In the genomic region with DNA sequence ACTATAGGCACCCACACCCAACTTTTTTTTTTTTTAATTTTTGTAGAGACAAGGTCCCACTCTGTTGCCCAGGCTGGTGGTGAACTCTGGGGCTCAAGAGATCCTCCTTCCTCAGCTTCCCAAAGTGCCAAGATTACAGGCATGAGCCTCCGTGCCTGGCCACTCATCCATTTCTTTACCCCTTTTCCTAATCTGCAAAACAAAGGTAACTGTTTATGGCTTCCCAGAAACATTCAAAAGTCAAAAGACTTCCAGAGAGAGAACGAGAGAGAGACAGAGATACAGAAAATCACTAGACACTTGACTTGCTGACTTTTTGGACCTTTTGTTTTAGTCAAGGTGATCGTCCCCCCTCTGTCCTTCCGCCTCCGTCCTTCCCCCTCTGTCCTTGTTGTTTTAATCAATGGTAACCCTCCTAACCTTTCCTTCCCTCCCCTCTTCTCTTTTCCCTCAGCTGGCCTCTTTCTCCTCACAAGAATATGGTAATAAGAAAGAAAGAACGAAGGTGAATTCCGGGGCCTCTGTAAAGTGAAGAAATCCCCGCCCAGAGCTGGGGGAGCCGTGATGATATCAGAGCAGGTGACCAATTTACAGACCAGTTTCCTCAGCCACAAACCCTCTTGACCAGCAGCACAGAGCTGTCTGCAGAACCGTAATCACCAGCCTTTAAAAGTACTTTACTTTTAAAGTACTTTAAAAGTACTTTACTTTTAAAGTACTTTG, we compare ENCODE assay signal across 10 cellular contexts. TPM values are rescaled to one million over a fixed set of nuclear protein-coding genes. Genes with fewer than 3 reads are reported as not detected.
DNase-seq lines count a peak whose midpoint lies in the region; ATAC-seq and TF ChIP-seq lines count a peak whose summit lies in the region.
"Had no signal": no experiment of that assay in that cellular context is flagged by ENCODE, and none has a peak within 500 bp of the region (broad histone marks: within the 10 kb centered on the region; RNA-seq: fewer than 3 reads in every experiment).

No MANE protein-coding gene starts in this region.

- POLR2A ChIA-PET in A673 (lab: Charles Lee; ENCODE audit: low non-redundant PET): no interaction called here

- peak overlapping the region; percentile 57 for H3K9ac ChIP-seq in NT2/D1 (ENCODE audit: insufficient read length, low read depth)

- H3K9me3 ChIP-seq in NT2/D1 (ENCODE audit: insufficient read depth, low read length) (peaks cover 5% of the 10 kb centered on the region; the same call in 1 of the 2 replicates), A673 (ENCODE audit: low read depth, low read length, poor library complexity, severe bottlenecking) (no peaks in the 10 kb centered on the region)

- intact Hi-C loops in A673 (cut with micrococcal nuclease; ENCODE audit: unreplicated experiment): no loop called here

- TF ChIP-seq CTCF in A673 (conservative IDR thresholded peaks at IDR 0.05; ENCODE audit: low read depth, low read length): no peak

- BruUV-seq in A673 (replicated peaks; lab: Mats Ljungman, UMichigan): no TSS peak

- H3K27me3 ChIP-seq in NT2/D1 (ENCODE audit: insufficient read depth, insufficient read length) (no peaks in the 10 kb centered on the region), A673 (replicated peaks; ENCODE audit: insufficient read depth, low read depth, low read length, poor library complexity) (peaks cover 15% of the 10 kb centered on the region)

- H3K27ac ChIP-seq in A673 (ENCODE audit: low read depth, low read length, poor library complexity, severe bottlenecking): no peak overlapping the region

- DNase-seq in DMS79 treated with DMSO at 0.1 percent for 48 hours (lab: John Stamatoyannopoulos, UW) (peak; percentile 51), NT2/D1 (ENCODE audit: low read depth, low spot score) (no peak), kidney tubule cell (ENCODE audit: low spot score) (peak; percentile 65), AML-193 (lab: John Stamatoyannopoulos, UW) (no peak), A673 (ENCODE audit: low spot score) (no peak), AG08396 (ENCODE audit: low spot score) (no peak), T1000 (lab: John Stamatoyannopoulos, UW) (no peak)

- peak; percentile 32 for ATAC-seq in GM21390 (IDR thresholded peaks at IDR 0.05; ENCODE audit: unreplicated experiment)

- H3K36me3 ChIP-seq in NT2/D1 (ENCODE audit: insufficient read depth, insufficient read length, low read length) (no peaks in the 10 kb centered on the region), A673 (ENCODE audit: insufficient read depth, low read length, poor library complexity, severe bottlenecking) (no peaks in the 10 kb centered on the region)

- CTCF ChIA-PET in A673 (lab: Charles Lee): no interaction called here

- H3K4me3 ChIP-seq in NT2/D1 (ENCODE audit: insufficient read length, low read depth) (peak overlapping the region; percentile 8), A673 (ENCODE audit: low read depth, low read length, poor library complexity, severe bottlenecking) (no peak overlapping the region)

- H3K4me1 ChIP-seq in NT2/D1 (ENCODE audit: insufficient read depth, insufficient read length) (peaks cover 11% of the 10 kb centered on the region), A673 (ENCODE audit: insufficient read depth, low read length, poor library complexity, severe bottlenecking) (no peaks in the 10 kb centered on the region)

RNA-seq across cellular contexts. Expression of gene KLHL6, which starts 21.9 kb away (rescaled TPM):
- total RNA-seq in A673 (2021): not detected in 2 replicates
- total RNA-seq: Daoy, NCI-H460 had no signal

Comparison
In these comparisons a context has a peak if more than half of its experiments do, and no peak if none do; other contexts are left out.
1. DNase-seq: peak in DMS79 treated with DMSO at 0.1 percent for 48 hours (single experiment) and kidney tubule cell (single experiment); none in NT2/D1 (single experiment), AML-193 (0 of 2), A673 (single experiment), AG08396 (single experiment) and T1000 (single experiment).